Comparison of ENCODE assay signal across 1 cellular context in genomic region chr12:50528800-50529199, GRCh38.
TF ChIP-seq lines count a peak whose summit lies in the region.

No MANE protein-coding gene starts in this region.

TF ChIP-seq in GM12878, 131 proteins besides CTCF, POLR2A, EP300 and RAD21 (continued from another document):
- TF ChIP-seq ZNF687 (IDR thresholded peaks at IDR 0.05) (no peak), BACH1 (IDR thresholded peaks at IDR 0.05; ENCODE audit: borderline replicate concordance) (no peak), EGR1 (IDR thresholded peaks at IDR 0.05; ENCODE audit: borderline replicate concordance in 1 of 2, low read depth in 2 of 2, low read length in 2 of 2) (no peak), ZBTB40 (IDR thresholded peaks at IDR 0.05; ENCODE audit: borderline replicate concordance) (no peak), MAX (IDR thresholded peaks at IDR 0.05; ENCODE audit: low read depth, low read length) (no peak), EED (IDR thresholded peaks at IDR 0.05; ENCODE audit: low read depth) (no peak)
